In genomic region chr3:40930772-40931171, GRCh38 we compare ENCODE assay signal across 14 cellular contexts.
A peak's percentile ranks its signal among the peaks of the same experiment; 100 is the strongest.
DNase-seq lines count a peak whose midpoint lies in the region; ATAC-seq, FAIRE-seq and TF ChIP-seq lines count a peak whose summit lies in the region.
"Had no signal": no experiment of that assay in that cellular context is flagged by ENCODE, and none has a peak within 500 bp of the region (broad histone marks: within the 10 kb centered on the region; RNA-seq: fewer than 3 reads in every experiment).

No MANE protein-coding gene starts in this region.

- H3K4me3 ChIP-seq in MG63, result no peak overlapping the region
- H3K4me3 ChIP-seq in pancreas, result no peak overlapping the region

- H3K4me3 Mint-ChIP-seq in stimulated activated naive B cell treated with anti-CD40 and anti-IgM and Interleukin-4, amounts not matched to agents 10 μg/mL and 1 μg/mL and 100 μg/mL, for 72 hours, result no peak overlapping the region
- H3K4me3 Mint-ChIP-seq: CD14-positive monocyte; CD8-positive, alpha-beta T cell had no signal

- peak; percentile 46 for DNase-seq in DMS53 (lab: John Stamatoyannopoulos, UW)
- no peak for DNase-seq in DMS53 treated with DMSO at 0.1 percent for 48 hours (lab: John Stamatoyannopoulos, UW; ENCODE audit: unreplicated experiment)
- DNase-seq in MG63, result peak; percentile 10
- no peak for DNase-seq in left colon
- DNase-seq in pancreas, result peak in 4 of 6 donors; percentile 19 to 62 (median 59)
- DNase-seq in islet precursor cell, result no peak
- no peak for DNase-seq in stimulated activated naive B cell treated with anti-CD40 and anti-IgM and Interleukin-4, amounts not matched to agents 10 μg/mL and 1 μg/mL and 100 μg/mL, for 72 hours
- no peak for DNase-seq in NCI-H2081 treated with DMSO at 0.1 percent for 48 hours (lab: John Stamatoyannopoulos, UW)
- DNase-seq: CD8-positive, alpha-beta T cell; COR-L47 had no signal

- H3K4me1 Mint-ChIP-seq in stimulated activated naive B cell treated with anti-CD40 and anti-IgM and Interleukin-4, amounts not matched to agents 10 μg/mL and 1 μg/mL and 100 μg/mL, for 72 hours, result peaks cover 4 to 12% of the 10 kb centered on the region in 2 donors

- H3K36me3 Mint-ChIP-seq in stimulated activated naive B cell treated with anti-CD40 and anti-IgM and Interleukin-4, amounts not matched to agents 10 μg/mL and 1 μg/mL and 100 μg/mL, for 72 hours, result peaks cover 0 to 13% of the 10 kb centered on the region in 2 donors
- H3K36me3 Mint-ChIP-seq: CD14-positive monocyte; CD8-positive, alpha-beta T cell had no signal

- H3K36me3 ChIP-seq in MG63, result no peaks in the 10 kb centered on the region
- H3K36me3 ChIP-seq in pancreas, result no peaks in the 10 kb centered on the region

- H3K27me3 ChIP-seq in MG63 (no peaks in the 10 kb centered on the region), pancreas (no peaks in the 10 kb centered on the region)

- TF ChIP-seq CTCF in pancreas (IDR thresholded peaks at IDR 0.05), result no peak

- H3K27me3 Mint-ChIP-seq in stimulated activated naive B cell treated with anti-CD40 and anti-IgM and Interleukin-4, amounts not matched to agents 10 μg/mL and 1 μg/mL and 100 μg/mL, for 72 hours, result peaks cover 13 to 27% of the 10 kb centered on the region in 2 donors

- peaks cover 0 to 4% (median 0%) of the 10 kb centered on the region in 3 donors for H3K4me1 ChIP-seq in pancreas

- peaks cover 14 to 16% of the 10 kb centered on the region in 2 donors for H3K9me3 Mint-ChIP-seq in stimulated activated naive B cell treated with anti-CD40 and anti-IgM and Interleukin-4, amounts not matched to agents 10 μg/mL and 1 μg/mL and 100 μg/mL, for 72 hours

- intact Hi-C loops in left colon (cut with DNase I, micrococcal nuclease) (no loop called here), pancreas (cut with DNase I) (no loop called here)

- ATAC-seq in left colon (peak; percentile 40), pancreas (peak; percentile 84 to 90 (median 86))
- no peak for ATAC-seq in stimulated activated naive B cell treated with anti-CD40 and anti-IgM and Interleukin-4, amounts not matched to agents 10 μg/mL and 1 μg/mL and 100 μg/mL, for 72 hours (replicated peaks)
- ATAC-seq: CD8-positive, alpha-beta T cell had no signal

- no peak overlapping the region for H3K27ac ChIP-seq in pancreas
- H3K27ac ChIP-seq: 22Rv1 had no signal

- H3K27ac Mint-ChIP-seq in stimulated activated naive B cell treated with anti-CD40 and anti-IgM and Interleukin-4, amounts not matched to agents 10 μg/mL and 1 μg/mL and 100 μg/mL, for 72 hours, result no peak overlapping the region
- H3K27ac Mint-ChIP-seq: CD8-positive, alpha-beta T cell had no signal

- H3K9me3 ChIP-seq in MG63 (no peaks in the 10 kb centered on the region), pancreas (no peaks in the 10 kb centered on the region)

- FAIRE-seq in pancreas (lab: Jason Lieb, UNC), result no peak
- FAIRE-seq: GM18507, H54 had no signal

Comparison
In these comparisons a context has a peak if more than half of its experiments do, and no peak if none do; other contexts are left out.
1. DNase-seq: peak in DMS53 (single experiment), MG63 (single experiment) and pancreas (4 of 6); none in DMS53 treated with DMSO at 0.1 percent for 48 hours (single experiment), left colon (0 of 2), islet precursor cell (single experiment), stimulated activated naive B cell treated with anti-CD40 and anti-IgM and Interleukin-4, amounts not matched to agents 10 μg/mL and 1 μg/mL and 100 μg/mL, for 72 hours (single experiment) and NCI-H2081 treated with DMSO at 0.1 percent for 48 hours (single experiment).
2. ATAC-seq: peak in left colon (single experiment) and pancreas (4 of 4); none in stimulated activated naive B cell treated with anti-CD40 and anti-IgM and Interleukin-4, amounts not matched to agents 10 μg/mL and 1 μg/mL and 100 μg/mL, for 72 hours (0 of 2).